In genomic region chr6:115891704-115892225, GRCh38 we compare ENCODE assay signal across 27 cellular contexts.
"Had no signal": no experiment of that assay in that cellular context is flagged by ENCODE, and none has a peak within 500 bp of the region (broad histone marks: within the 10 kb centered on the region; RNA-seq: fewer than 3 reads in every experiment).

No MANE protein-coding gene starts in this region.

- ATAC-seq: body of pancreas, lower lobe of right lung, natural killer cell, psoas muscle had no signal

- H3K4me3 ChIP-seq: body of pancreas, colonic mucosa, left lung, lower lobe of right lung, neural progenitor cell, psoas muscle, sigmoid colon, testis, transverse colon had no signal

- H3K4me1 ChIP-seq: body of pancreas, colonic mucosa, left lung, lower lobe of right lung, neural progenitor cell, psoas muscle, sigmoid colon, testis, transverse colon had no signal

- H2AFZ ChIP-seq: neural progenitor cell, parathyroid adenoma had no signal

- H3K9me3 ChIP-seq: body of pancreas, colonic mucosa, left lung, lower lobe of right lung, psoas muscle, sigmoid colon, testis, transverse colon had no signal

- H3K27me3 ChIP-seq: body of pancreas, colonic mucosa, left lung, neural progenitor cell, sigmoid colon, testis, transverse colon had no signal

- H3K4me2 ChIP-seq: neural progenitor cell had no signal

- FAIRE-seq: endometrium, frontal cortex, small intestine, TTC549 had no signal

- H3K4me3 Mint-ChIP-seq: activated naive CD8-positive, alpha-beta T cell; natural killer cell; neural progenitor cell had no signal

- H3K36me3 ChIP-seq: colonic mucosa, left lung, lower lobe of right lung, neural progenitor cell, sigmoid colon, transverse colon had no signal

- DNase-seq: activated CD4-positive, alpha-beta T cell treated with anti-CD3 and anti-CD28 coated beads, Interleukin-2, amount 50 U/mL, for 48 hours; activated CD8-positive, alpha-beta memory T cell treated with anti-CD3 and anti-CD28 coated beads for 24 hours; activated effector memory CD4-positive, alpha-beta T cell treated with Interleukin-2 at 50 U/mL for 16 hours; activated naive CD4-positive, alpha-beta T cell treated with Interleukin-2 at 50 U/mL for 16 hours; anterior cingulate cortex; body of pancreas; cerebellar nuclear complex; colonic mucosa; effector CD8-positive, alpha-beta T cell; left lung; lower lobe of right lung; mesendoderm; natural killer cell; occipital lobe; psoas muscle; sigmoid colon; small intestine; stimulated activated naive CD4-positive, alpha-beta T cell treated with Interleukin-2 at 50 U/mL for 16 hours; testis; transverse colon had no signal

- H3K9me3 Mint-ChIP-seq: natural killer cell, neural progenitor cell had no signal

- H3K4me1 Mint-ChIP-seq: natural killer cell, neural progenitor cell had no signal

- H3K27ac Mint-ChIP-seq: activated naive CD8-positive, alpha-beta T cell; natural killer cell; neural progenitor cell had no signal

- H3K27me3 Mint-ChIP-seq: activated naive CD8-positive, alpha-beta T cell had no signal

- H3K36me3 Mint-ChIP-seq: activated naive CD8-positive, alpha-beta T cell; natural killer cell; neural progenitor cell had no signal

- H3K9ac ChIP-seq: neural progenitor cell, parathyroid adenoma had no signal

- H3K27ac ChIP-seq: body of pancreas, colonic mucosa, left lung, lower lobe of right lung, neural progenitor cell, parathyroid adenoma, psoas muscle, sigmoid colon, testis, transverse colon, VCaP had no signal
